ENCODE assay signal across 1 cellular context in genomic region chr9:133824802-133825186, GRCh38.
TF ChIP-seq lines count a peak whose summit lies in the region.

No MANE protein-coding gene starts in this region.

TF ChIP-seq in GM23338, 12 proteins besides CTCF, POLR2A, EP300 and RAD21 (continued from another document):
- TF ChIP-seq ETS1 (IDR thresholded peaks at IDR 0.05): no peak
- no peak for TF ChIP-seq CREB1 (CRISPR knock-in tag; IDR thresholded peaks at IDR 0.05; ENCODE audit: low read depth)
TF ChIP-seq in GM23338: peak in this region for 0.
